ENCODE assay signal across 1 cellular context in genomic region chr19:58228584-58229254, GRCh38.
TF ChIP-seq lines count a peak whose summit lies in the region.

TSS of gene ZNF544 (plus strand) at chr19:58228914. CDS start at chr19:58244024, 15,110 bp downstream.

TF ChIP-seq in K562, 482 proteins besides CTCF, POLR2A, EP300 and RAD21 (continued from another document and continues in another):
- TF ChIP-seq BCLAF1 (IDR thresholded peaks at IDR 0.05; ENCODE audit: borderline replicate concordance in 1 of 2, control insufficient read depth in 1 of 2, low read depth in 2 of 2, low read length in 1 of 2) (no peak), ZNF655 (CRISPR knock-in tag; IDR thresholded peaks at IDR 0.05) (no peak), POLR2AphosphoS2 (IDR thresholded peaks at IDR 0.05; ENCODE audit: low read length) (no peak), ZFP1 (CRISPR knock-in tag; IDR thresholded peaks at IDR 0.05) (no peak), ZNF12 (CRISPR knock-in tag; IDR thresholded peaks at IDR 0.05) (peak; percentile 55; the same call in 1 of the 2 replicates), ZNF436 (CRISPR knock-in tag; IDR thresholded peaks at IDR 0.05) (no peak), TAF7 (tag; IDR thresholded peaks at IDR 0.05) (no peak), ZNF830 (CRISPR knock-in tag; IDR thresholded peaks at IDR 0.05) (no peak), CTBP1 (IDR thresholded peaks at IDR 0.05; ENCODE audit: borderline replicate concordance) (peak; percentile 65), HMBOX1 (IDR thresholded peaks at IDR 0.05) (no peak), SNRNP70 (optimal IDR thresholded peaks at IDR 0.05; ENCODE audit: low read depth, low read length) (no peak), ZNF766 (CRISPR knock-in tag; conservative IDR thresholded peaks at IDR 0.05) (0 out of 2 replicates have a peak, but pooled peaks have one; percentile 27), SRSF3 (IDR thresholded peaks at IDR 0.05; ENCODE audit: insufficient read depth, low read length) (no peak), HLTF (IDR thresholded peaks at IDR 0.05) (no peak), ESRRA (IDR thresholded peaks at IDR 0.05; ENCODE audit: borderline replicate concordance, low read depth) (no peak; the same call in 1 of the 2 replicates), ZBTB49 (CRISPR knock-in tag; IDR thresholded peaks at IDR 0.05; ENCODE audit: borderline replicate concordance) (no peak), ZNF444 (CRISPR knock-in tag; IDR thresholded peaks at IDR 0.05) (no peak)
- TF ChIP-seq, protein P1, sequence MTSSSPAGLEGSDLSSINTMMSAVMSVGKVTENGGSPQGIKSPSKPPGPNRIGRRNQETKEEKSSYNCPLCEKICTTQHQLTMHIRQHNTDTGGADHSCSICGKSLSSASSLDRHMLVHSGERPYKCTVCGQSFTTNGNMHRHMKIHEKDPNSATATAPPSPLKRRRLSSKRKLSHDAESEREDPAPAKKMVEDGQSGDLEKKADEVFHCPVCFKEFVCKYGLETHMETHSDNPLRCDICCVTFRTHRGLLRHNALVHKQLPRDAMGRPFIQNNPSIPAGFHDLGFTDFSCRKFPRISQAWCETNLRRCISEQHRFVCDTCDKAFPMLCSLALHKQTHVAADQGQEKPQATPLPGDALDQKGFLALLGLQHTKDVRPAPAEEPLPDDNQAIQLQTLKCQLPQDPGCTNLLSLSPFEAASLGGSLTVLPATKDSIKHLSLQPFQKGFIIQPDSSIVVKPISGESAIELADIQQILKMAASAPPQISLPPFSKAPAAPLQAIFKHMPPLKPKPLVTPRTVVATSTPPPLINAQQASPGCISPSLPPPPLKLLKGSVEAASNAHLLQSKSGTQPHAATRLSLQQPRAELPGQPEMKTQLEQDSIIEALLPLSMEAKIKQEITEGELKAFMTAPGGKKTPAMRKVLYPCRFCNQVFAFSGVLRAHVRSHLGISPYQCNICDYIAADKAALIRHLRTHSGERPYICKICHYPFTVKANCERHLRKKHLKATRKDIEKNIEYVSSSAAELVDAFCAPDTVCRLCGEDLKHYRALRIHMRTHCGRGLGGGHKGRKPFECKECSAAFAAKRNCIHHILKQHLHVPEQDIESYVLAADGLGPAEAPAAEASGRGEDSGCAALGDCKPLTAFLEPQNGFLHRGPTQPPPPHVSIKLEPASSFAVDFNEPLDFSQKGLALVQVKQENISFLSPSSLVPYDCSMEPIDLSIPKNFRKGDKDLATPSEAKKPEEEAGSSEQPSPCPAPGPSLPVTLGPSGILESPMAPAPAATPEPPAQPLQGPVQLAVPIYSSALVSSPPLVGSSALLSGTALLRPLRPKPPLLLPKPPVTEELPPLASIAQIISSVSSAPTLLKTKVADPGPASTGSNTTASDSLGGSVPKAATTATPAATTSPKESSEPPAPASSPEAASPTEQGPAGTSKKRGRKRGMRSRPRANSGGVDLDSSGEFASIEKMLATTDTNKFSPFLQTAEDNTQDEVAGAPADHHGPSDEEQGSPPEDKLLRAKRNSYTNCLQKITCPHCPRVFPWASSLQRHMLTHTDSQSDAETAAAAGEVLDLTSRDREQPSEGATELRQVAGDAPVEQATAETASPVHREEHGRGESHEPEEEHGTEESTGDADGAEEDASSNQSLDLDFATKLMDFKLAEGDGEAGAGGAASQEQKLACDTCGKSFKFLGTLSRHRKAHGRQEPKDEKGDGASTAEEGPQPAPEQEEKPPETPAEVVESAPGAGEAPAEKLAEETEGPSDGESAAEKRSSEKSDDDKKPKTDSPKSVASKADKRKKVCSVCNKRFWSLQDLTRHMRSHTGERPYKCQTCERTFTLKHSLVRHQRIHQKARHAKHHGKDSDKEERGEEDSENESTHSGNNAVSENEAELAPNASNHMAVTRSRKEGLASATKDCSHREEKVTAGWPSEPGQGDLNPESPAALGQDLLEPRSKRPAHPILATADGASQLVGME (CRISPR knock-in tag; IDR thresholded peaks at IDR 0.05) = no peak
- TF ChIP-seq, protein P2, sequence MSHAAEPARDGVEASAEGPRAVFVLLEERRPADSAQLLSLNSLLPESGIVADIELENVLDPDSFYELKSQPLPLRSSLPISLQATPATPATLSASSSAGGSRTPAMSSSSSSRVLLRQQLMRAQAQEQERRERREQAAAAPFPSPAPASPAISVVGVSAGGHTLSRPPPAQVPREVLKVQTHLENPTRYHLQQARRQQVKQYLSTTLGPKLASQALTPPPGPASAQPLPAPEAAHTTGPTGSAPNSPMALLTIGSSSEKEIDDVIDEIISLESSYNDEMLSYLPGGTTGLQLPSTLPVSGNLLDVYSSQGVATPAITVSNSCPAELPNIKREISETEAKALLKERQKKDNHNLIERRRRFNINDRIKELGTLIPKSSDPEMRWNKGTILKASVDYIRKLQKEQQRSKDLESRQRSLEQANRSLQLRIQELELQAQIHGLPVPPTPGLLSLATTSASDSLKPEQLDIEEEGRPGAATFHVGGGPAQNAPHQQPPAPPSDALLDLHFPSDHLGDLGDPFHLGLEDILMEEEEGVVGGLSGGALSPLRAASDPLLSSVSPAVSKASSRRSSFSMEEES (CRISPR knock-in tag; IDR thresholded peaks at IDR 0.05) = no peak
- TF ChIP-seq, protein P3, sequence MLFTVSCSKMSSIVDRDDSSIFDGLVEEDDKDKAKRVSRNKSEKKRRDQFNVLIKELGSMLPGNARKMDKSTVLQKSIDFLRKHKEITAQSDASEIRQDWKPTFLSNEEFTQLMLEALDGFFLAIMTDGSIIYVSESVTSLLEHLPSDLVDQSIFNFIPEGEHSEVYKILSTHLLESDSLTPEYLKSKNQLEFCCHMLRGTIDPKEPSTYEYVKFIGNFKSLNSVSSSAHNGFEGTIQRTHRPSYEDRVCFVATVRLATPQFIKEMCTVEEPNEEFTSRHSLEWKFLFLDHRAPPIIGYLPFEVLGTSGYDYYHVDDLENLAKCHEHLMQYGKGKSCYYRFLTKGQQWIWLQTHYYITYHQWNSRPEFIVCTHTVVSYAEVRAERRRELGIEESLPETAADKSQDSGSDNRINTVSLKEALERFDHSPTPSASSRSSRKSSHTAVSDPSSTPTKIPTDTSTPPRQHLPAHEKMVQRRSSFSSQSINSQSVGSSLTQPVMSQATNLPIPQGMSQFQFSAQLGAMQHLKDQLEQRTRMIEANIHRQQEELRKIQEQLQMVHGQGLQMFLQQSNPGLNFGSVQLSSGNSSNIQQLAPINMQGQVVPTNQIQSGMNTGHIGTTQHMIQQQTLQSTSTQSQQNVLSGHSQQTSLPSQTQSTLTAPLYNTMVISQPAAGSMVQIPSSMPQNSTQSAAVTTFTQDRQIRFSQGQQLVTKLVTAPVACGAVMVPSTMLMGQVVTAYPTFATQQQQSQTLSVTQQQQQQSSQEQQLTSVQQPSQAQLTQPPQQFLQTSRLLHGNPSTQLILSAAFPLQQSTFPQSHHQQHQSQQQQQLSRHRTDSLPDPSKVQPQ (CRISPR knock-in tag; IDR thresholded peaks at IDR 0.05; ENCODE audit: borderline replicate concordance) = no peak
